11 cellular contexts compared by ENCODE assay signal in the genomic region with DNA sequence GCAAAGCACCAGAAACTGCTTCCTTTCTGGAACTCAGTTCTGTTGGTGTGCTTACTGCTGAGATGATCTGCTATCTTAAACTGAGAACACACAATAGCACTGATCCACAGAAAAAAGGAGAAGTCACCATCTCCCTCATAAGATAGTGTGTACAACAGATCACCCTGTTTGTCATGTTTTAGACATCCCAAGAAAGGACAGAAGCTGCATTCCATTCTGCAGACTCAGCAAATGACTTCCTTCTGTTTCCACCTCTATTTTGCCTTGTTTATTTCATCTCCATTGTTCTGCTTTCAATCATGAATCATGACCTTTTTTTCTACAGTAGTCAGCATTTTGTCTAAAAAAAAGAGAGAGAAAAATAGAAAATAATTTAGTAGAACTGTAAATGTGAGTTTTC.
DNase-seq lines count a peak whose midpoint lies in the region; ATAC-seq and TF ChIP-seq lines count a peak whose summit lies in the region.
"Had no signal": no experiment of that assay in that cellular context is flagged by ENCODE, and none has a peak within 500 bp of the region (broad histone marks: within the 10 kb centered on the region; RNA-seq: fewer than 3 reads in every experiment).

No MANE protein-coding gene starts in this region.

- no peak for TF ChIP-seq CTCF in MCF 10A (IDR thresholded peaks at IDR 0.05; ENCODE audit: unreplicated experiment)
- TF ChIP-seq CTCF in breast epithelium (IDR thresholded peaks at IDR 0.05), result no peak
- TF ChIP-seq CTCF in heart right ventricle (IDR thresholded peaks at IDR 0.05), result no peak
- no peak for TF ChIP-seq CTCF in smooth muscle cell (IDR thresholded peaks at IDR 0.05; ENCODE audit: borderline replicate concordance, insufficient read depth, poor library complexity, severe bottlenecking)

- H3K36me3 Mint-ChIP-seq in MCF 10A (ENCODE audit: insufficient read depth, unreplicated experiment), result no peaks in the 10 kb centered on the region

- H3K9me3 ChIP-seq in breast epithelium (no peaks in the 10 kb centered on the region), heart right ventricle (no peaks in the 10 kb centered on the region), smooth muscle cell (replicated peaks; ENCODE audit: low read depth) (no peaks in the 10 kb centered on the region)
- H3K9me3 ChIP-seq: pancreas had no signal

- TF ChIP-seq POLR2A in breast epithelium (IDR thresholded peaks at IDR 0.05), result no peak

- no peak overlapping the region for H2AFZ ChIP-seq in smooth muscle cell (ENCODE audit: low read depth)

- H3K4me2 ChIP-seq in smooth muscle cell, result peak overlapping the region; percentile 16

- no peaks in the 10 kb centered on the region for H3K27me3 Mint-ChIP-seq in MCF 10A (ENCODE audit: insufficient read depth, unreplicated experiment)

- H4K20me1 ChIP-seq in smooth muscle cell (ENCODE audit: low read depth), result no peaks in the 10 kb centered on the region

- intact Hi-C loops in MCF 10A (cut with micrococcal nuclease), result no loop called here
- intact Hi-C loops in breast epithelium (cut with DNase I; ENCODE audit: low total_unique reads), result no loop called here
- intact Hi-C loops in heart right ventricle (cut with DNase I), result loop anchor here in 1 of 10 donors (10.0 kb wide), 1 partner anchor 123 kb away; no protein-coding TSS in a partner anchor

- H3K9me3 Mint-ChIP-seq in MCF 10A (ENCODE audit: unreplicated experiment), result no peaks in the 10 kb centered on the region

- H3K4me1 Mint-ChIP-seq in MCF 10A (ENCODE audit: insufficient read depth, unreplicated experiment), result peaks cover 18% of the 10 kb centered on the region

- H3K27ac ChIP-seq in breast epithelium (no peak overlapping the region), heart right ventricle (peak overlapping the region in 1 of 10 donors; percentile 32), smooth muscle cell (ENCODE audit: low read depth) (peak overlapping the region; percentile 51)
- H3K27ac ChIP-seq: pancreas had no signal

- no peak overlapping the region for H3K9ac ChIP-seq in smooth muscle cell (ENCODE audit: low read depth)

- no peaks in the 10 kb centered on the region for H3F3A ChIP-seq in smooth muscle cell (ENCODE audit: low read depth)

- H3K27me3 ChIP-seq in breast epithelium (no peaks in the 10 kb centered on the region), heart right ventricle (peaks cover 0 to 7% (median 3%) of the 10 kb centered on the region in 7 donors), smooth muscle cell (ENCODE audit: low read depth) (no peaks in the 10 kb centered on the region)
- H3K27me3 ChIP-seq: pancreas had no signal

- no peak overlapping the region for H3K27ac Mint-ChIP-seq in MCF 10A (ENCODE audit: low read depth, unreplicated experiment)

- CTCF ChIA-PET in MCF 10A (lab: Yijun Ruan, JAX), result interaction anchor here (2.6 to 9.6 kb wide), 2 partner anchors 8 to 122 kb away, joined by 12 to 149 read pairs; no protein-coding TSS in a partner anchor

- no TSS peak for BruUV-seq in MCF 10A (replicated peaks; lab: Mats Ljungman, UMichigan)

- H3K4me3 Mint-ChIP-seq in MCF 10A (ENCODE audit: unreplicated experiment), result no peak overlapping the region

- DNase-seq in MCF 10A (ENCODE audit: unreplicated experiment) (peak; percentile 25), breast epithelium (ENCODE audit: low spot score in 2 of 2) (no peak), astrocyte of the hippocampus (ENCODE audit: low read depth, low spot score) (peak; percentile 22), heart right ventricle (no peak), smooth muscle cell (lab: John Stamatoyannopoulos, UW; ENCODE audit: unreplicated experiment) (no peak), cerebellar cortex (ENCODE audit: low spot score) (no peak), HuH-7 (ENCODE audit: low spot score) (no peak)
- DNase-seq: DMS79, NCI-H1694 treated with DMSO at 0.1 percent for 48 hours, pancreas had no signal

- no peaks in the 10 kb centered on the region for H3K79me2 ChIP-seq in smooth muscle cell (ENCODE audit: low read depth)

- H3K4me3 ChIP-seq in breast epithelium (no peak overlapping the region), heart right ventricle (no peak overlapping the region), smooth muscle cell (no peak overlapping the region)
- H3K4me3 ChIP-seq: pancreas had no signal

- H3K36me3 ChIP-seq in breast epithelium (no peaks in the 10 kb centered on the region), heart right ventricle (no peaks in the 10 kb centered on the region), smooth muscle cell (ENCODE audit: low read depth) (no peaks in the 10 kb centered on the region)
- H3K36me3 ChIP-seq: pancreas had no signal

- H3K4me1 ChIP-seq in breast epithelium (no peaks in the 10 kb centered on the region), heart right ventricle (no peaks in the 10 kb centered on the region), smooth muscle cell (ENCODE audit: low read depth) (no peaks in the 10 kb centered on the region)
- H3K4me1 ChIP-seq: pancreas had no signal

- ATAC-seq in heart right ventricle (peak in 6 of 8 donors; percentile 33 to 67 (median 53)), HG03175 (IDR thresholded peaks at IDR 0.05; ENCODE audit: unreplicated experiment) (no peak)

- POLR2A ChIA-PET in MCF 10A (lab: Yijun Ruan, JAX), result no interaction called here

Comparison
In these comparisons a context has a peak if more than half of its experiments do, and no peak if none do; other contexts are left out.
1. DNase-seq: peak in MCF 10A (single experiment) and astrocyte of the hippocampus (single experiment); none in breast epithelium (0 of 2), heart right ventricle (0 of 2), smooth muscle cell (single experiment), cerebellar cortex (single experiment) and HuH-7 (single experiment).